Comparison of ENCODE assay signal across 9 cellular contexts in genomic region chr2:80510716-80511115, GRCh38.
"Had no signal": no experiment of that assay in that cellular context is flagged by ENCODE, and none has a peak within 500 bp of the region (broad histone marks: within the 10 kb centered on the region; RNA-seq: fewer than 3 reads in every experiment).

No MANE protein-coding gene starts in this region.

- ATAC-seq: GM23338, HCT116 had no signal

- H3K4me1 ChIP-seq: HAP-1 had no signal

- H3K4me3 ChIP-seq: GM23248, GM23338, HAP-1 had no signal

- H3K36me3 ChIP-seq: HAP-1 had no signal

- DNase-seq: GM23248, GOT3, H7, H9, HCEC 1CT, HFFc6 had no signal

- H3K27ac ChIP-seq: GM23248 had no signal

- H3K9me3 ChIP-seq: HAP-1 had no signal
